1 cellular context compared by ENCODE assay signal in the genomic region with DNA sequence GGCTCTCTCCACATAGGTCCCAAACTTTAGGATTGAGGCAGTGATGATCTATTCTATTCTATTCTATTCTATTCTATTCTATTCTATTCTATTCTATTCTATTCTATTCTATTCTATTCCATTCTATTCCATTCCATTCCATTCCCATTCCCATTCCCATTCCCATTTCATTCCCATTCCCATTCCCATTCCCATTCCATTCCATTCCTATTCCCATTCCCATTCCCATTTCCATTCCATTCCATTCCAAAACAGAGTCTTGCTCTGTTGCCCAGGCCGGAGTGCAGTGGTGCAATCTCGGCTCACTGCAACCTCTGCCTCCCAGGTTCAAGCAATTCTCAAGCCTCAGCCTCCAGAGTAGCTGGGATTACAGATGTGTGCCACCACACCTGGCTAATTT. TPM values are rescaled to one million over a fixed set of nuclear protein-coding genes. Genes with fewer than 3 reads are reported as not detected.
"Had no signal": no experiment of that assay in that cellular context is flagged by ENCODE, and none has a peak within 500 bp of the region (broad histone marks: within the 10 kb centered on the region; RNA-seq: fewer than 3 reads in every experiment).

No MANE protein-coding gene starts in this region.

RNA-seq across cellular contexts. Expression of a gene that starts 9.5 kb away (rescaled TPM):
- total RNA-seq: G401 had no signal

RNA-seq across cellular contexts. Expression of a gene that starts 32.2 kb away (rescaled TPM):
- total RNA-seq: G401 had no signal
